ENCODE assay signal across 26 cellular contexts in genomic region chr2:226705133-226705886, GRCh38.
"Had no signal": no experiment of that assay in that cellular context is flagged by ENCODE, and none has a peak within 500 bp of the region (broad histone marks: within the 10 kb centered on the region; RNA-seq: fewer than 3 reads in every experiment).

No MANE protein-coding gene starts in this region.

- H3K36me3 ChIP-seq: esophagus squamous epithelium, neural progenitor cell, sigmoid colon, spleen, tibial artery had no signal

- H3K9ac ChIP-seq: neural progenitor cell had no signal

- H3K27me3 Mint-ChIP-seq: type B pancreatic cell had no signal

- H3K9me3 ChIP-seq: esophagus squamous epithelium, mucosa of descending colon, psoas muscle, sigmoid colon, spleen, testis, tibial artery had no signal

- H3K27me3 ChIP-seq: esophagus squamous epithelium, neural progenitor cell, sigmoid colon, spleen, testis, tibial artery had no signal

- H3K36me3 Mint-ChIP-seq: memory B cell; mesothelial cell of epicardium; naive thymus-derived CD4-positive, alpha-beta T cell; neural progenitor cell; stimulated activated memory B cell treated with anti-CD40 and anti-IgM and Interleukin-4, amounts not matched to agents 10 μg/mL and 1 μg/mL and 100 μg/mL, for 72 hours; type B pancreatic cell had no signal

- FAIRE-seq: endothelial cell of umbilical vein, keratinocyte had no signal

- H3K4me3 ChIP-seq: coronary artery, esophagus squamous epithelium, lung, mucosa of descending colon, neural progenitor cell, psoas muscle, sigmoid colon, skin epidermis, spleen, testis, tibial artery had no signal

- H3K27ac ChIP-seq: coronary artery, esophagus squamous epithelium, neural progenitor cell, psoas muscle, sigmoid colon, skin epidermis, spleen, testis, tibial artery had no signal

- H3K9me3 Mint-ChIP-seq: naive thymus-derived CD4-positive, alpha-beta T cell; nephron; neural progenitor cell; type B pancreatic cell had no signal

- H3K27ac Mint-ChIP-seq: memory B cell; mesothelial cell of epicardium; nephron; neural progenitor cell; stimulated activated memory B cell treated with anti-CD40 and anti-IgM and Interleukin-4, amounts not matched to agents 10 μg/mL and 1 μg/mL and 100 μg/mL, for 72 hours; type B pancreatic cell had no signal

- H3K4me3 Mint-ChIP-seq: memory B cell; mesothelial cell of epicardium; naive thymus-derived CD4-positive, alpha-beta T cell; nephron; neural progenitor cell; stimulated activated memory B cell treated with anti-CD40 and anti-IgM and Interleukin-4, amounts not matched to agents 10 μg/mL and 1 μg/mL and 100 μg/mL, for 72 hours; type B pancreatic cell had no signal

- H3K4me1 Mint-ChIP-seq: stimulated activated memory B cell treated with anti-CD40 and anti-IgM and Interleukin-4, amounts not matched to agents 10 μg/mL and 1 μg/mL and 100 μg/mL, for 72 hours had no signal

- H3K4me1 ChIP-seq: esophagus squamous epithelium, neural progenitor cell, psoas muscle, spleen, testis, tibial artery had no signal

- DNase-seq: dermis blood vessel endothelial cell; effector memory CD4-positive, alpha-beta T cell; esophagus squamous epithelium; foreskin melanocyte; hypothalamus; mucosa of descending colon; naive thymus-derived CD4-positive, alpha-beta T cell; psoas muscle; sigmoid colon; spleen; stimulated activated CD4-positive, alpha-beta T cell treated with anti-CD3 and anti-CD28 coated beads, Interleukin-4, amount 100 ng/mL, for 4 hours; stimulated activated naive CD8-positive, alpha-beta T cell treated with anti-CD3 and anti-CD28 coated beads, Interleukin-15, Interleukin-2, amounts not matched to agents 100 U/mL and 50 U/mL, for 24 hours; substantia nigra; testis; tibial artery had no signal

- H3K4me2 ChIP-seq: neural progenitor cell had no signal
